In the genomic region with DNA sequence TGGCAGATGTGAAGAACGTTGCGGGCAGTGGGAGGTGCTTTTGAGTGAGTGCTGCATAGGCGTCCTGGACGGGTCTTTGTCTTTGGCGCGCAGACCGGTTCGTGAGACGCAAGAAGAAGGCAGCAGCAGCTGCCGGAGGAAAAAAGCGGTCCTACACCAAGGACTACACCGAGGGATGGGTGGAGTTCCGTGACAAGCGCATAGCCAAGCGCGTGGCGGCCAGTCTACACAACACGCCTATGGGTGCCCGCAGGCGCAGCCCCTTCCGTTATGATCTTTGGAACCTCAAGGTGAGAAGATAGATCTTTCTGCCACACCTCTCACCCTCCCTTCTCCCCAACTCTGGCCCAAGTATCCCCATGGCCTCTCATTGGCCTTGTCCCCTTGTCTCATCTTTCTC, we compare ENCODE assay signal across 11 cellular contexts. TPM values are rescaled to one million over a fixed set of nuclear protein-coding genes. Genes with fewer than 3 reads are reported as not detected.
DNase-seq lines count a peak whose midpoint lies in the region; FAIRE-seq and TF ChIP-seq lines count a peak whose summit lies in the region.
"Had no signal": no experiment of that assay in that cellular context is flagged by ENCODE, and none has a peak within 500 bp of the region (broad histone marks: within the 10 kb centered on the region; RNA-seq: fewer than 3 reads in every experiment).

No MANE protein-coding gene starts in this region.

- dilution Hi-C loops in keratinocyte (cut with MboI; ENCODE audit: extremely low pct_ligation_motif_present, low sequenced_read_pairs) = no loop called here

- H3F3A ChIP-seq in SU-DHL-6 (ENCODE audit: insufficient read depth) = peaks cover 18% of the 10 kb centered on the region; the same call in 1 of the 2 replicates

- peak overlapping the region; percentile 78 for H3K27ac Mint-ChIP-seq in activated CD4-positive, alpha-beta T cell treated with anti-CD3 and anti-CD28 coated beads, Interleukin-2, amount 10 ng/mL, durations not matched to agents 7 days and 5 days

- H3K27me3 ChIP-seq in SU-DHL-6 (ENCODE audit: low read length) (no peaks in the 10 kb centered on the region), keratinocyte (ENCODE audit: control insufficient read depth, extremely low read depth, insufficient read depth, low read length) (no peaks in the 10 kb centered on the region), thymus (ENCODE audit: control insufficient read depth, insufficient read depth) (peaks cover 20% of the 10 kb centered on the region)

- no peak overlapping the region for H2AFZ ChIP-seq in SU-DHL-6 (ENCODE audit: low read depth, low read length, severe bottlenecking)
- H2AFZ ChIP-seq in keratinocyte (ENCODE audit: control insufficient read depth, low read length) = no peak overlapping the region

- H3K4me3 Mint-ChIP-seq in activated CD4-positive, alpha-beta T cell treated with anti-CD3 and anti-CD28 coated beads, Interleukin-2, amount 10 ng/mL, durations not matched to agents 7 days and 5 days = no peak overlapping the region

- H3K27ac ChIP-seq in SU-DHL-6 (ENCODE audit: low read depth, low read length) (no peak overlapping the region), keratinocyte (ENCODE audit: control insufficient read depth, insufficient read depth, low read length) (peak overlapping the region; percentile 85), thymus (ENCODE audit: low read depth) (no peak overlapping the region)

- H3K27me3 Mint-ChIP-seq in activated CD4-positive, alpha-beta T cell treated with anti-CD3 and anti-CD28 coated beads, Interleukin-2, amount 10 ng/mL, durations not matched to agents 7 days and 5 days = peaks cover 15% of the 10 kb centered on the region

- H3K4me2 ChIP-seq in SU-DHL-6 (ENCODE audit: low read depth, low read length, poor library complexity, severe bottlenecking) (peak overlapping the region; percentile 78), keratinocyte (ENCODE audit: control insufficient read depth, extremely low read depth, insufficient read depth, low read depth, low read length) (peak overlapping the region; percentile 91)

- FAIRE-seq in keratinocyte (lab: Jason Lieb, UNC) = no peak
- FAIRE-seq: islet of Langerhans had no signal

- CTCF ChIA-PET in activated CD4-positive, alpha-beta T cell treated with anti-CD3 and anti-CD28 coated beads, Interleukin-2, amount 10 ng/mL, durations not matched to agents 7 days and 5 days (lab: Charles Lee) = interaction anchor here (0.6 kb wide), 1 partner anchor 270 kb away, joined by 3 read pairs; no protein-coding TSS in a partner anchor

- peaks cover 22% of the 10 kb centered on the region for H3K4me1 ChIP-seq in keratinocyte (ENCODE audit: control insufficient read depth, extremely low read depth, insufficient read depth, low read length)
- peaks cover 4% of the 10 kb centered on the region for H3K4me1 ChIP-seq in thymus (ENCODE audit: control insufficient read depth, insufficient read depth, low read length)

- POLR2A ChIA-PET in activated CD4-positive, alpha-beta T cell treated with anti-CD3 and anti-CD28 coated beads, Interleukin-2, amount 10 ng/mL, durations not matched to agents 7 days and 5 days (lab: Charles Lee) = no interaction called here

- no peak for TF ChIP-seq CTCF in SU-DHL-6 (IDR thresholded peaks at IDR 0.05; ENCODE audit: insufficient read depth, low read length, poor library complexity, severe bottlenecking)
- no peak for TF ChIP-seq CTCF in keratinocyte (optimal IDR thresholded peaks at IDR 0.05 in 1 of 3, IDR thresholded peaks at IDR 0.05 in 1 of 3, conservative IDR thresholded peaks at IDR 0.05 in 1 of 3; ENCODE audit: extremely low read depth in 1 of 3, insufficient read depth in 2 of 3, low read length in 3 of 3)

- H3K9me1 ChIP-seq in keratinocyte (ENCODE audit: control insufficient read depth, extremely low read depth, insufficient read depth, low read length) = no peaks in the 10 kb centered on the region

- H3K4me3 ChIP-seq in SU-DHL-6 (ENCODE audit: insufficient read depth, low read length, poor library complexity, severe bottlenecking) (peak overlapping the region; percentile 84), keratinocyte (ENCODE audit: control insufficient read depth in 2 of 3, extremely low read depth in 1 of 3, insufficient read depth in 2 of 3, low read depth in 1 of 3, low read length in 3 of 3) (peak overlapping the region; percentile 93 to 98 (median 96)), thymus (ENCODE audit: low read length) (peak overlapping the region; percentile 70)

- H3K9ac ChIP-seq in SU-DHL-6 (ENCODE audit: low read length) (peak overlapping the region; percentile 79), keratinocyte (ENCODE audit: control insufficient read depth, extremely low read depth, insufficient read depth, low read length) (peak overlapping the region; percentile 98)

- DNase-seq in activated CD4-positive, alpha-beta T cell treated with anti-CD3 and anti-CD28 coated beads, Interleukin-2, amount 10 ng/mL, durations not matched to agents 7 days and 5 days = no peak
- DNase-seq in activated CD4-positive, alpha-beta T cell treated with anti-CD3 and anti-CD28 coated beads for 48 hours = no peak
- DNase-seq in keratinocyte (ENCODE audit: low read depth, low spot score) (no peak), D341Med (ENCODE audit: low spot score) (no peak), anterior cingulate cortex (lab: John Stamatoyannopoulos, UW) (no peak), NCI-H2107 (lab: John Stamatoyannopoulos, UW) (no peak)
- DNase-seq: activated T-cell treated with anti-CD3 and anti-CD28 coated beads, Interleukin-2, amount 50 U/mL, for 1 hour; NCI-H1436 treated with DMSO at 0.1 percent for 48 hours had no signal

- H3K79me2 ChIP-seq in SU-DHL-6 (ENCODE audit: insufficient read depth, low read length) (peaks cover 20% of the 10 kb centered on the region), keratinocyte (ENCODE audit: control insufficient read depth, insufficient read depth, low read length) (peaks cover 20% of the 10 kb centered on the region)

- H3K36me3 ChIP-seq in SU-DHL-6 (ENCODE audit: low read length) (peaks cover 18% of the 10 kb centered on the region; the same call in 1 of the 2 replicates), keratinocyte (ENCODE audit: control insufficient read depth in 2 of 2, extremely low read depth in 1 of 2, insufficient read depth in 2 of 2, low read length in 2 of 2) (peaks cover 8 to 15% of the 10 kb centered on the region in 2 experiments), thymus (ENCODE audit: control insufficient read depth, insufficient read depth) (peaks cover 10% of the 10 kb centered on the region)

- H3K9me3 Mint-ChIP-seq in activated CD4-positive, alpha-beta T cell treated with anti-CD3 and anti-CD28 coated beads, Interleukin-2, amount 10 ng/mL, durations not matched to agents 7 days and 5 days = no peaks in the 10 kb centered on the region

- 81% methylated on average over 21 of the region's 21 CpGs for WGBS in thymus

- H3K36me3 Mint-ChIP-seq in activated CD4-positive, alpha-beta T cell treated with anti-CD3 and anti-CD28 coated beads, Interleukin-2, amount 10 ng/mL, durations not matched to agents 7 days and 5 days (ENCODE audit: low read depth) = peaks cover 24% of the 10 kb centered on the region

- H4K20me1 ChIP-seq in SU-DHL-6 (ENCODE audit: low read depth, low read length) (no peaks in the 10 kb centered on the region), keratinocyte (ENCODE audit: control insufficient read depth, extremely low read depth, insufficient read depth, low read length) (no peaks in the 10 kb centered on the region)

- H3K4me1 Mint-ChIP-seq in activated CD4-positive, alpha-beta T cell treated with anti-CD3 and anti-CD28 coated beads, Interleukin-2, amount 10 ng/mL, durations not matched to agents 7 days and 5 days = peaks cover 37% of the 10 kb centered on the region

- H3K9me3 ChIP-seq in SU-DHL-6 (ENCODE audit: insufficient read depth, low read length) (no peaks in the 10 kb centered on the region), keratinocyte (ENCODE audit: control insufficient read depth, low read depth, low read length) (no peaks in the 10 kb centered on the region), thymus (ENCODE audit: control insufficient read depth) (no peaks in the 10 kb centered on the region)

- no peaks in the 10 kb centered on the region for H3K9me2 ChIP-seq in SU-DHL-6 (replicated peaks; ENCODE audit: insufficient read depth, low read length)

RNA-seq across cellular contexts. Expression of gene ABT1, which starts 1.1 kb away (rescaled TPM):
- total RNA-seq in activated CD4-positive, alpha-beta T cell treated with anti-CD3 and anti-CD28 coated beads, Interleukin-2, amount 10 ng/mL, durations not matched to agents 7 days and 5 days = 10 to 100 TPM; 24.9 to 27.4 TPM
- polyA plus RNA-seq in keratinocyte (16.0 to 21.4 TPM (median 16.8 TPM) in 3 replicates), thymus (25.0 TPM)
- polyA plus RNA-seq in keratinocyte (2011; ENCODE audit: low read depth) = 6.1 TPM
- 14.3 and 14.6 TPM in 2 replicates for polyA plus RNA-seq in keratinocyte (2011; cell fraction: cytosol; rRNA removed)
- 11.0 and 13.1 TPM in 2 replicates for polyA plus RNA-seq in keratinocyte (2011; cell fraction: nucleus; rRNA removed)
- polyA plus RNA-seq in keratinocyte (2012; ENCODE audit: low replicate concordance) = 12.8 and 15.0 TPM in 2 replicates
- polyA minus RNA-seq in keratinocyte = 8.2 to 16.3 TPM (median 10.7 TPM) in 3 replicates
- polyA minus RNA-seq in keratinocyte (2011; cell fraction: cytosol; rRNA and poly(A)+ RNA removed) = 17.6 TPM
- 6.4 and 7.4 TPM in 2 replicates for polyA minus RNA-seq in keratinocyte (2011; cell fraction: nucleus; rRNA and poly(A)+ RNA removed)

RNA-seq across cellular contexts. Expression of gene HMGN4, which starts 59.7 kb away (rescaled TPM):
- 10 to 100 TPM; 85.7 to 93.0 TPM for total RNA-seq in activated CD4-positive, alpha-beta T cell treated with anti-CD3 and anti-CD28 coated beads, Interleukin-2, amount 10 ng/mL, durations not matched to agents 7 days and 5 days
- 46.4 to 62.6 TPM (median 54.0 TPM) in 3 replicates for polyA plus RNA-seq in keratinocyte
- polyA plus RNA-seq in keratinocyte (2011; ENCODE audit: low read depth) = 8.6 TPM
- polyA plus RNA-seq in keratinocyte (2011; cell fraction: cytosol; rRNA removed) = 52.5 and 77.7 TPM in 2 replicates
- 49.5 and 51.9 TPM in 2 replicates for polyA plus RNA-seq in keratinocyte (2011; cell fraction: nucleus; rRNA removed)
- polyA plus RNA-seq in keratinocyte (2012; ENCODE audit: low replicate concordance) = 41.1 and 52.6 TPM in 2 replicates
- 9.9 to 26.7 TPM (median 24.5 TPM) in 3 replicates for polyA minus RNA-seq in keratinocyte
- 45.5 TPM for polyA minus RNA-seq in keratinocyte (2011; cell fraction: cytosol; rRNA and poly(A)+ RNA removed)
- polyA minus RNA-seq in keratinocyte (2011; cell fraction: nucleus; rRNA and poly(A)+ RNA removed) = 11.4 and 17.5 TPM in 2 replicates
- 62.1 TPM for polyA plus RNA-seq in thymus
